ENCODE assay signal across 8 cellular contexts in the genomic region with DNA sequence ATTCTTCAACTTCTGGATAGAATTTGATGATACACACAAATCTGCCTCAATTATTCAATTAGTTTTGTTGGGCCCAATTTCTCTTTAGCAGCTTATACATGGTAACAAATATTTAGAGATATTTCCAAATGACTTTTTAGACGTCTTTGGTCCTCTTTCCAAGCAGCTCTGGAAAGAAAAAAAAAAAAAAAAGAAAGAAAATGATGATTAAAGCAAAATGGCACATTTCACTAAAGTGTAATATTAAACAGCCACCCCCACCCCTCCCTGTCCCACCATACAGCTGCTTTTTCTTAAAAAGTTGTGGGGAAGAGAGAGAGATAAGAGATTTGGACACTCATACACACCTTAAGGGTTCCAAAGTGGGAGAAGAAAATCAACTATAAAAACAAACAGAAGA. TPM values are rescaled to one million over a fixed set of nuclear protein-coding genes. Genes with fewer than 3 reads are reported as not detected.
DNase-seq lines count a peak whose midpoint lies in the region; ATAC-seq and TF ChIP-seq lines count a peak whose summit lies in the region.

No MANE protein-coding gene starts in this region.

- H3K9ac ChIP-seq in BLaER1 treated with 17β-estradiol and CSF1 and Interleukin-3, amounts not matched to agents 10 nM and 100 nM, result peak overlapping the region; percentile 84 to 94 (median 89); a peak in 21 of 22 replicates
- H3K9ac ChIP-seq in MM.1S (ENCODE audit: low read length), result peak overlapping the region; percentile 78
- peak overlapping the region; percentile 84 for H3K9ac ChIP-seq in neural cell (ENCODE audit: low read length)

- peaks cover 25% of the 10 kb centered on the region in 2 donors for H3K4me1 Mint-ChIP-seq in effector memory CD8-positive, alpha-beta T cell (ENCODE audit: low read depth in 2 of 2)

- peak overlapping the region; percentile 77 to 91 (median 84) for H3K4me3 ChIP-seq in BLaER1 treated with 17β-estradiol and CSF1 and Interleukin-3, amounts not matched to agents 10 nM and 100 nM
- H3K4me3 ChIP-seq in MM.1S (ENCODE audit: low read length), result peak overlapping the region; percentile 96
- peak overlapping the region; percentile 82 for H3K4me3 ChIP-seq in neural cell (ENCODE audit: low read length)
- H3K4me3 ChIP-seq in body of pancreas, result peak overlapping the region in 1 of 2 donors; percentile 52

- H3K4me3 Mint-ChIP-seq in effector memory CD8-positive, alpha-beta T cell, result peak overlapping the region; percentile 98 to 100

- no peaks in the 10 kb centered on the region for H3K9me3 ChIP-seq in BLaER1 treated with 17β-estradiol and CSF1 and Interleukin-3, amounts not matched to agents 10 nM and 100 nM (replicated peaks in 1 of 11)
- H3K9me3 ChIP-seq in MM.1S (replicated peaks; ENCODE audit: insufficient read depth, low read length), result no peaks in the 10 kb centered on the region
- no peaks in the 10 kb centered on the region for H3K9me3 ChIP-seq in neural cell (ENCODE audit: low read length)
- no peaks in the 10 kb centered on the region for H3K9me3 ChIP-seq in body of pancreas

- H3K36me3 Mint-ChIP-seq in effector memory CD8-positive, alpha-beta T cell (ENCODE audit: insufficient read depth), result peaks cover 12% of the 10 kb centered on the region

- H4K20me1 ChIP-seq in BLaER1 treated with 17β-estradiol and CSF1 and Interleukin-3, amounts not matched to agents 10 nM and 100 nM, result no peaks in the 10 kb centered on the region
- H4K20me1 ChIP-seq in MM.1S (ENCODE audit: insufficient read depth, low read length) (no peaks in the 10 kb centered on the region), neural cell (ENCODE audit: insufficient read depth) (no peaks in the 10 kb centered on the region)

- H3F3A ChIP-seq in MM.1S (ENCODE audit: insufficient read depth, low read length) (0 out of 2 replicates have a peak, but pooled peaks cover 11% of the 10 kb centered on the region), neural cell (ENCODE audit: insufficient read depth, low read length, poor library complexity, severe bottlenecking) (no peaks in the 10 kb centered on the region)

- no peaks in the 10 kb centered on the region for H3K27me3 Mint-ChIP-seq in effector memory CD8-positive, alpha-beta T cell

- 24 to 27% methylated on average over 1 of the region's 1 CpG for WGBS in body of pancreas, 2 donors

- no peak for ATAC-seq in effector memory CD8-positive, alpha-beta T cell (replicated peaks)
- no peak for ATAC-seq in body of pancreas
- no peak for ATAC-seq in HG02840 (IDR thresholded peaks at IDR 0.05; ENCODE audit: low FRiP score, unreplicated experiment)
- ATAC-seq in GM21515 (IDR thresholded peaks at IDR 0.05; ENCODE audit: unreplicated experiment), result no peak

- H3K27me3 ChIP-seq in BLaER1 treated with 17β-estradiol and CSF1 and Interleukin-3, amounts not matched to agents 10 nM and 100 nM, result no peaks in the 10 kb centered on the region
- H3K27me3 ChIP-seq in MM.1S (replicated peaks; ENCODE audit: insufficient read depth, low read length) (no peaks in the 10 kb centered on the region), neural cell (ENCODE audit: insufficient read depth, low read depth, low read length) (no peaks in the 10 kb centered on the region), body of pancreas (no peaks in the 10 kb centered on the region)

- TF ChIP-seq POLR2A in body of pancreas (IDR thresholded peaks at IDR 0.05), result no peak

- no peak for DNase-seq in MM.1S
- DNase-seq in effector memory CD8-positive, alpha-beta T cell, result no peak
- no peak for DNase-seq in HPDE6-E6E7 (ENCODE audit: extremely low spot score)
- no peak for DNase-seq in body of pancreas

- H2AFZ ChIP-seq in MM.1S (ENCODE audit: low read length) (peak overlapping the region; percentile 94), neural cell (ENCODE audit: low read depth, low read length) (peak overlapping the region; percentile 100)

- no peaks in the 10 kb centered on the region for H3K9me2 ChIP-seq in MM.1S (replicated peaks; ENCODE audit: insufficient read depth, low read length)
- H3K9me2 ChIP-seq in neural cell (ENCODE audit: insufficient read depth, low read length), result no peaks in the 10 kb centered on the region

- peak overlapping the region in 10 of 11 experiments; percentile 87 to 95 (median 90); a peak in 17 of 22 replicates for H3K27ac ChIP-seq in BLaER1 treated with 17β-estradiol and CSF1 and Interleukin-3, amounts not matched to agents 10 nM and 100 nM
- H3K27ac ChIP-seq in MM.1S (ENCODE audit: low read length) (no peak overlapping the region), neural cell (ENCODE audit: low read length) (no peak overlapping the region), body of pancreas (peak overlapping the region in 1 of 4 donors; percentile 85)

- H3K27ac Mint-ChIP-seq in effector memory CD8-positive, alpha-beta T cell, result peak overlapping the region; percentile 97 to 99

- TF ChIP-seq RAD21 in neural cell (conservative IDR thresholded peaks at IDR 0.05), result no peak

- TF ChIP-seq EP300 in neural cell (conservative IDR thresholded peaks at IDR 0.05; ENCODE audit: poor library complexity, severe bottlenecking), result no peak

- TF ChIP-seq CTCF in MM.1S (IDR thresholded peaks at IDR 0.05; ENCODE audit: low read length) (no peak), neural cell (IDR thresholded peaks at IDR 0.05; ENCODE audit: poor library complexity, severe bottlenecking) (no peak), body of pancreas (IDR thresholded peaks at IDR 0.05) (no peak)

- H3K79me2 ChIP-seq in MM.1S (ENCODE audit: low read length) (peaks cover 53% of the 10 kb centered on the region), neural cell (replicated peaks; ENCODE audit: insufficient read depth, low read length) (peaks cover 12% of the 10 kb centered on the region)

- H3K4me1 ChIP-seq in BLaER1 treated with 17β-estradiol and CSF1 and Interleukin-3, amounts not matched to agents 10 nM and 100 nM, result peaks cover 18 to 35% (median 27%) of the 10 kb centered on the region in 10 experiments
- peaks cover 7% of the 10 kb centered on the region; the same call in 1 of the 2 replicates for H3K4me1 ChIP-seq in MM.1S (ENCODE audit: low read length)
- H3K4me1 ChIP-seq in body of pancreas, result peaks cover 15% of the 10 kb centered on the region

- no peaks in the 10 kb centered on the region for H3K9me3 Mint-ChIP-seq in effector memory CD8-positive, alpha-beta T cell

- intact Hi-C loops in body of pancreas (cut with DNase I), result no loop called here

- H3K4me2 ChIP-seq in BLaER1 treated with 17β-estradiol and CSF1 and Interleukin-3, amounts not matched to agents 10 nM and 100 nM, result peak overlapping the region; percentile 68 to 89 (median 81)
- H3K4me2 ChIP-seq in MM.1S (ENCODE audit: low read depth, low read length), result peak overlapping the region; percentile 85
- peak overlapping the region; percentile 92 for H3K4me2 ChIP-seq in neural cell (ENCODE audit: low read length)

- peaks cover 0 to 38% (median 9%) of the 10 kb centered on the region in 11 experiments; a peak in 9 of 22 replicates for H3K36me3 ChIP-seq in BLaER1 treated with 17β-estradiol and CSF1 and Interleukin-3, amounts not matched to agents 10 nM and 100 nM
- no peaks in the 10 kb centered on the region for H3K36me3 ChIP-seq in MM.1S (replicated peaks; ENCODE audit: insufficient read depth, low read length)
- peaks cover 4% of the 10 kb centered on the region for H3K36me3 ChIP-seq in neural cell (ENCODE audit: insufficient read depth, low read length)
- H3K36me3 ChIP-seq in body of pancreas (replicated peaks in 1 of 2; ENCODE audit: insufficient read depth in 1 of 2, low read depth in 2 of 2), result no peaks in the 10 kb centered on the region

TF ChIP-seq in neural cell, 6 proteins besides CTCF, POLR2A, EP300 and RAD21:
- no peak for TF ChIP-seq POLR2AphosphoS5 (IDR thresholded peaks at IDR 0.05)

RNA-seq across cellular contexts. Expression of gene METTL18, which starts 1.0 kb away (rescaled TPM):
- 7.0 and 8.5 TPM in 2 replicates for polyA plus RNA-seq in neural cell
- 7.8 and 8.6 TPM in 2 replicates for polyA minus RNA-seq in neural cell
- total RNA-seq in body of pancreas, result 1 to 10 TPM; 2.6 to 6.0 TPM

RNA-seq across cellular contexts. Expression of gene SELE, which starts 59.9 kb away (rescaled TPM):
- not detected in 2 replicates for polyA plus RNA-seq in neural cell
- not detected in 2 replicates for polyA minus RNA-seq in neural cell
- 1 to 10 TPM in 1 of 2 donors, not detected in 1; 1.3 TPM for total RNA-seq in body of pancreas

Comparison
In these comparisons a context has a peak if more than half of its experiments do, and no peak if none do; other contexts are left out.
1. H3K27ac ChIP-seq: peak in BLaER1 treated with 17β-estradiol and CSF1 and Interleukin-3, amounts not matched to agents 10 nM and 100 nM (10 of 11); none in MM.1S (single experiment) and neural cell (single experiment).
2. Peak in every context shown above with its lines, with median percentiles within 50 percentile points of each other: H3K4me2 ChIP-seq and H3K9ac ChIP-seq.